ENCODE assay signal across 17 cellular contexts in genomic region chr5:31273161-31273560, GRCh38.
"Had no signal": no experiment of that assay in that cellular context is flagged by ENCODE, and none has a peak within 500 bp of the region (broad histone marks: within the 10 kb centered on the region; RNA-seq: fewer than 3 reads in every experiment).

No MANE protein-coding gene starts in this region.

- H3K27me3 ChIP-seq: hepatocyte, transverse colon, vagina had no signal

- H3K4me1 Mint-ChIP-seq: activated naive CD8-positive, alpha-beta T cell treated with anti-CD3 and anti-CD28 coated beads, Interleukin-2, amount 50 U/mL, for 24 hours; stimulated activated naive B cell treated with anti-CD40 and anti-IgM and Interleukin-4, amounts not matched to agents 10 μg/mL and 1 μg/mL and 100 μg/mL, for 72 hours; T-cell had no signal

- H3K9me3 ChIP-seq: transverse colon, vagina had no signal

- ATAC-seq: activated naive CD8-positive, alpha-beta T cell treated with anti-CD3 and anti-CD28 coated beads, Interleukin-2, amount 50 U/mL, for 24 hours; stimulated activated naive B cell treated with anti-CD40 and anti-IgM and Interleukin-4, amounts not matched to agents 10 μg/mL and 1 μg/mL and 100 μg/mL, for 72 hours; T-cell had no signal

- H3K4me3 Mint-ChIP-seq: activated naive CD4-positive, alpha-beta T cell treated with anti-CD3 and anti-CD28 coated beads for 36 hours; activated naive CD8-positive, alpha-beta T cell treated with anti-CD3 and anti-CD28 coated beads, Interleukin-2, amount 50 U/mL, for 24 hours; neural crest cell; stimulated activated naive B cell treated with anti-CD40 and anti-IgM and Interleukin-4, amounts not matched to agents 10 μg/mL and 1 μg/mL and 100 μg/mL, for 72 hours; T-cell had no signal

- H3K36me3 ChIP-seq: vagina had no signal

- H3K4me1 ChIP-seq: parathyroid adenoma, vagina had no signal

- H3K36me3 Mint-ChIP-seq: stimulated activated naive B cell treated with anti-CD40 and anti-IgM and Interleukin-4, amounts not matched to agents 10 μg/mL and 1 μg/mL and 100 μg/mL, for 72 hours; T-cell had no signal

- H2AFZ ChIP-seq: hepatocyte, parathyroid adenoma had no signal

- H3K9me3 Mint-ChIP-seq: activated naive CD4-positive, alpha-beta T cell treated with anti-CD3 and anti-CD28 coated beads for 36 hours; activated naive CD8-positive, alpha-beta T cell treated with anti-CD3 and anti-CD28 coated beads, Interleukin-2, amount 50 U/mL, for 24 hours; activated T-helper 2 cell treated with anti-CD3 and anti-CD28 coated beads, Interferon-gamma antibody, Interleukin-2, Interleukin-4, amounts not matched to agents 10 μg/mL and 5 μg/mL and 100 μg/mL, durations not matched to agents 14 hours and 24 hours and 36 hours; neural crest cell had no signal

- H3K27ac ChIP-seq: hepatocyte, parathyroid adenoma, transverse colon, vagina had no signal

- H3K4me3 ChIP-seq: hepatocyte had no signal

- H3K9ac ChIP-seq: parathyroid adenoma had no signal

- H3K27ac Mint-ChIP-seq: activated naive CD4-positive, alpha-beta T cell treated with anti-CD3 and anti-CD28 coated beads for 36 hours; activated naive CD8-positive, alpha-beta T cell treated with anti-CD3 and anti-CD28 coated beads, Interleukin-2, amount 50 U/mL, for 24 hours; activated T-helper 2 cell treated with anti-CD3 and anti-CD28 coated beads, Interferon-gamma antibody, Interleukin-2, Interleukin-4, amounts not matched to agents 10 μg/mL and 5 μg/mL and 100 μg/mL, durations not matched to agents 14 hours and 24 hours and 36 hours; stimulated activated naive B cell treated with anti-CD40 and anti-IgM and Interleukin-4, amounts not matched to agents 10 μg/mL and 1 μg/mL and 100 μg/mL, for 72 hours; T-cell had no signal

- H3K79me2 ChIP-seq: hepatocyte, parathyroid adenoma had no signal

- H3K27me3 Mint-ChIP-seq: activated naive CD8-positive, alpha-beta T cell treated with anti-CD3 and anti-CD28 coated beads, Interleukin-2, amount 50 U/mL, for 24 hours; stimulated activated naive B cell treated with anti-CD40 and anti-IgM and Interleukin-4, amounts not matched to agents 10 μg/mL and 1 μg/mL and 100 μg/mL, for 72 hours; T-cell had no signal

- DNase-seq: activated CD4-positive, alpha-beta T cell treated with anti-CD3 and anti-CD28 coated beads for 1 hour; activated CD4-positive, alpha-beta T cell treated with anti-CD3 and anti-CD28 coated beads, Interleukin-2, amount 50 U/mL, for 4 hours; activated naive CD4-positive, alpha-beta T cell treated with anti-CD3 and anti-CD28 coated beads for 36 hours; activated naive CD8-positive, alpha-beta T cell treated with anti-CD3 and anti-CD28 coated beads, Interleukin-2, amount 50 U/mL, for 24 hours; aorta; erythroblast; stimulated activated CD4-positive, alpha-beta T cell treated with anti-CD3 and anti-CD28 coated beads, Interleukin-15, amount 100 ng/mL, for 24 hours; stimulated activated CD4-positive, alpha-beta T cell treated with anti-CD3 and anti-CD28 coated beads, Interleukin-4, amount 100 ng/mL, for 1 hour; stimulated activated naive B cell treated with anti-CD40 and anti-IgM and Interleukin-4, amounts not matched to agents 10 μg/mL and 1 μg/mL and 100 μg/mL, for 72 hours; T-cell; T-helper 9 cell; transverse colon had no signal

- H3K4me2 ChIP-seq: hepatocyte had no signal
